11 cellular contexts compared by ENCODE assay signal in the genomic region with DNA sequence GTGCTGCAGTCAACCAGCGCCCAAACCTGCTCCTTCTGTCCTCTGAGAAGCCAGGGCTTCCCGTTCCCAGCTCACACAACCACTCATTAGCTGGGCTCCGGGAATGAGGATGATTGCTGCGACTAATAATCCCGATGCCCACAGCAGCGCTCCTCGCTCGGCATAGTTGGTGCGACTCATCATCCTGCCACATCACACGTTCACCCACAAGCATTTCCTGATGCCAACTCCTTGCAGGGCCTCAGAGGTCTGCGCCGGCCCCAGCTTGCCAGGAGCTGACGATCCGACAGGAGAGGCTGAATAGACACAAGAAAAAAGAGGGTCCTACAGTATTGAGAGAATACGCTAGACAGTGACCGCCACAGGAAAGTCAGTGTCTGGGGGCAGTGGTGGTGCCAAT. TPM values are rescaled to one million over a fixed set of nuclear protein-coding genes. Genes with fewer than 3 reads are reported as not detected.
DNase-seq lines count a peak whose midpoint lies in the region; ATAC-seq, FAIRE-seq and TF ChIP-seq lines count a peak whose summit lies in the region.
"Had no signal": no experiment of that assay in that cellular context is flagged by ENCODE, and none has a peak within 500 bp of the region (broad histone marks: within the 10 kb centered on the region; RNA-seq: fewer than 3 reads in every experiment).

No MANE protein-coding gene starts in this region.

- H4K8ac ChIP-seq in H1 (ENCODE audit: extremely low read depth, insufficient read depth, low read length), result no peak overlapping the region

- peaks cover 0 to 14% (median 0%) of the 10 kb centered on the region in 4 experiments; a peak in 2 of 8 replicates for H3K36me3 ChIP-seq in H1 (ENCODE audit: control insufficient read depth in 2 of 4, insufficient read depth in 4 of 4, low read length in 3 of 4)
- H3K36me3 ChIP-seq: neutrophil had no signal

- no peaks in the 10 kb centered on the region for H3K9me3 ChIP-seq in H1 (ENCODE audit: insufficient read depth in 2 of 2, low read depth in 1 of 2, low read length in 1 of 2)
- H3K9me3 ChIP-seq: body of pancreas, neutrophil had no signal

- no peak overlapping the region for H3K4me3 ChIP-seq in H1 (ENCODE audit: extremely low read depth in 1 of 4, insufficient read depth in 2 of 4, low read depth in 3 of 4, low read length in 4 of 4)
- H3K4me3 ChIP-seq: body of pancreas had no signal

- peak overlapping the region; percentile 98; the same call in 1 of the 2 replicates for H2AK5ac ChIP-seq in H1 (ENCODE audit: low read depth, low read length)

- no peaks in the 10 kb centered on the region for H3K23me2 ChIP-seq in H1 (ENCODE audit: low read depth, low read length)

- H3K14ac ChIP-seq in H1 (ENCODE audit: insufficient read length), result no peak overlapping the region

- H2AFZ ChIP-seq in H1 (ENCODE audit: low read length), result no peak overlapping the region

- peak overlapping the region; percentile 60 for H3K27ac ChIP-seq in H1 (ENCODE audit: low read depth, low read length)
- H3K27ac ChIP-seq: body of pancreas, neutrophil had no signal

- no peak for TF ChIP-seq EP300 in H1 (IDR thresholded peaks at IDR 0.05; ENCODE audit: borderline replicate concordance in 1 of 2, low read depth in 2 of 2, low read length in 2 of 2)

- TF ChIP-seq CTCF in H1 (IDR thresholded peaks at IDR 0.05; ENCODE audit: control extremely low read depth in 1 of 3, insufficient read depth in 1 of 3, low read depth in 1 of 3, low read length in 3 of 3), result no peak

- no peak for FAIRE-seq in H1 (lab: Jason Lieb, UNC)

- no peak overlapping the region for H3K4ac ChIP-seq in H1 (replicated peaks; ENCODE audit: insufficient read length, low read depth, low read length)

- H3K79me2 ChIP-seq in H1 (ENCODE audit: control insufficient read depth in 1 of 2, insufficient read depth in 2 of 2, low read length in 2 of 2), result peaks cover 0 to 23% of the 10 kb centered on the region in 2 experiments; a peak in 2 of 4 replicates

- H2BK5ac ChIP-seq in H1 (ENCODE audit: low read depth, low read length), result peak overlapping the region; percentile 96

- H3K27me3 ChIP-seq in H1 (replicated peaks in 1 of 4; ENCODE audit: control insufficient read depth in 3 of 4, extremely low read depth in 1 of 4, insufficient read depth in 3 of 4, low read length in 3 of 4), result no peaks in the 10 kb centered on the region
- H3K27me3 ChIP-seq: body of pancreas, neutrophil had no signal

- H4K20me1 ChIP-seq in H1 (replicated peaks in 1 of 2; ENCODE audit: control insufficient read depth in 1 of 2, insufficient read depth in 2 of 2, low read length in 2 of 2), result no peaks in the 10 kb centered on the region

- CTCF ChIA-PET in H1 (lab: Charles Lee; ENCODE audit: partially characterized antibody), result interaction anchor here (1.3 to 2.3 kb wide), 3 partner anchors 19 to 43 kb away, joined by 3 to 4 read pairs (median 3); no protein-coding TSS in a partner anchor

- DNase-seq in GM03348 (ENCODE audit: low spot score) (peak; percentile 53), RPMI7951 (ENCODE audit: low read depth) (peak; percentile 74), H1 (ENCODE audit: low read depth in 1 of 2, low spot score in 2 of 2) (no peak), posterior cingulate gyrus (peak in 6 of 10 donors; percentile 15 to 91 (median 63)), cerebellum (ENCODE audit: low spot score) (no peak), NCI-H748 treated with DMSO at 0.1 percent for 48 hours (lab: John Stamatoyannopoulos, UW) (no peak)
- DNase-seq in activated effector memory CD4-positive, alpha-beta T cell treated with anti-CD3 and anti-CD28 coated beads, Interleukin-2, amount 50 U/mL, for 16 hours, result no peak
- DNase-seq: body of pancreas, NCI-H774 had no signal

- H3K56ac ChIP-seq in H1 (replicated peaks; ENCODE audit: insufficient read length, low read depth, low read length), result no peak overlapping the region

- H2BK20ac ChIP-seq in H1 (ENCODE audit: low read length), result peak overlapping the region; percentile 97; the same call in 1 of the 2 replicates

- peak overlapping the region; percentile 13 for H4K5ac ChIP-seq in H1 (ENCODE audit: insufficient read length, low read depth, low read length)

- intact Hi-C loops in posterior cingulate gyrus (cut with DNase I), result no loop called here

- H2BK12ac ChIP-seq in H1 (ENCODE audit: low read depth, low read length), result peak overlapping the region; percentile 96; the same call in 1 of the 2 replicates

- ATAC-seq in GM18502 (IDR thresholded peaks at IDR 0.05; ENCODE audit: poor library complexity, unreplicated experiment), result no peak
- ATAC-seq: body of pancreas had no signal

- H3K18ac ChIP-seq in H1 (ENCODE audit: extremely low read depth, low read length), result peak overlapping the region; percentile 90

- no peak for TF ChIP-seq POLR2A in H1 (IDR thresholded peaks at IDR 0.05; ENCODE audit: control extremely low read depth in 1 of 2, low read depth in 2 of 2, low read length in 2 of 2)

- 95% methylated on average over 16 of the region's 16 CpGs; no CpG with 5 or more reads in 1 of the 2 experiments for WGBS in H1 (ENCODE audit: extremely low coverage in 1 of 2, insufficient coverage in 1 of 2, insufficient read length in 1 of 2, insufficient replicate concordance in 2 of 2, low coverage in 1 of 2, low lambda C conversion rate in 2 of 2, missing lambda C conversion rate in 1 of 2), 2 experiments

- H3K9ac ChIP-seq in H1 (replicated peaks in 1 of 4; ENCODE audit: extremely low read depth in 1 of 4, low read depth in 3 of 4, low read length in 3 of 4), result no peak overlapping the region

- TF ChIP-seq RAD21 in H1 (IDR thresholded peaks at IDR 0.05 in 1 of 2, conservative IDR thresholded peaks at IDR 0.05 in 1 of 2; ENCODE audit: low read depth in 2 of 2, low read length in 2 of 2), result no peak

- no peak overlapping the region for H3K23ac ChIP-seq in H1 (ENCODE audit: insufficient read length)

- no peak overlapping the region for H2BK120ac ChIP-seq in H1 (replicated peaks; ENCODE audit: low read depth, low read length)

- H3K4me2 ChIP-seq in H1 (ENCODE audit: insufficient read depth in 1 of 2, low read depth in 2 of 2, low read length in 2 of 2), result 0 out of 4 replicates have a peak overlapping the region, but pooled peaks of 1 of the 2 experiments have one; percentile 12

- H2BK15ac ChIP-seq in H1 (ENCODE audit: low read length), result 0 out of 2 replicates have a peak overlapping the region, but pooled peaks have one; percentile 81

- POLR2A ChIA-PET in H1 (lab: Charles Lee; ENCODE audit: partially characterized antibody), result interaction anchor here (5.7 to 6.9 kb wide), 2 partner anchors 9 to 15 kb away, joined by 47 to 77 read pairs; no protein-coding TSS in a partner anchor

- H3K4me1 ChIP-seq in H1 (replicated peaks in 1 of 4; ENCODE audit: control insufficient read depth in 3 of 4, insufficient read depth in 4 of 4, low read length in 3 of 4), result peaks cover 14 to 36% (median 29%) of the 10 kb centered on the region in 4 experiments
- H3K4me1 ChIP-seq: body of pancreas had no signal

- peak overlapping the region; percentile 93 for H4K91ac ChIP-seq in H1 (replicated peaks; ENCODE audit: insufficient read length, low read length)

- peaks cover 2% of the 10 kb centered on the region; the same call in 1 of the 2 replicates for H3K79me1 ChIP-seq in H1 (ENCODE audit: low read depth, low read length)

TF ChIP-seq in H1, 55 proteins besides CTCF, POLR2A, EP300 and RAD21:
- no peak for TF ChIP-seq POU5F1 (IDR thresholded peaks at IDR 0.05; ENCODE audit: low read depth, low read length)
- no peak for TF ChIP-seq RBBP5 (IDR thresholded peaks at IDR 0.05; ENCODE audit: borderline replicate concordance, low read depth, low read length)
- no peak for TF ChIP-seq SIX5 (IDR thresholded peaks at IDR 0.05; ENCODE audit: low read depth, low read length)
- no peak for TF ChIP-seq CTBP2 (IDR thresholded peaks at IDR 0.05; ENCODE audit: borderline replicate concordance, insufficient read depth, insufficient read length, low read length)
- TF ChIP-seq TCF12 (IDR thresholded peaks at IDR 0.05; ENCODE audit: low read depth, low read length), result no peak
- no peak for TF ChIP-seq KDM1A (IDR thresholded peaks at IDR 0.05; ENCODE audit: borderline replicate concordance, low read length)
- TF ChIP-seq BCL11A (IDR thresholded peaks at IDR 0.05; ENCODE audit: low read depth in 2 of 2, low read length in 2 of 2), result no peak
- no peak for TF ChIP-seq SP2 (IDR thresholded peaks at IDR 0.05; ENCODE audit: low read length)
- TF ChIP-seq BRCA1 (IDR thresholded peaks at IDR 0.05; ENCODE audit: low read depth, low read length), result no peak

RNA-seq across cellular contexts. Expression of a gene that starts 10.6 kb away (rescaled TPM):
- total RNA-seq in RPMI7951 (2014; rRNA removed; shearing (Covaris generic)), result 68.1 and 82.1 TPM in 2 replicates
- total RNA-seq in H1 (2021; fragmentation: NEBNext Ultra II Directional; extraction: Animal tissue kit (Norgen Biotek cat#: 25700)), result 244 and 247 TPM in 2 replicates
- polyA plus RNA-seq in H1 (2011; rRNA removed), result 263 and 387 TPM in 2 replicates
- polyA plus RNA-seq in H1 (2011; cell fraction: cytosol; rRNA removed), result 335 TPM
- 537 TPM for polyA plus RNA-seq in H1 (2011; cell fraction: nucleus; rRNA removed)
- 185 to 231 TPM (median 213 TPM) in 4 replicates for polyA plus RNA-seq in H1 (2012, experiment 1 of 2)
- 133 TPM for polyA plus RNA-seq in H1 (2012, experiment 2 of 2)
- 177 TPM for polyA plus RNA-seq in H1 (2013, experiment 1 of 2)
- polyA plus RNA-seq in H1 (2013, experiment 2 of 2), result 168 TPM
- polyA minus RNA-seq in H1 (2011; rRNA and poly(A)+ RNA removed), result 183 and 358 TPM in 2 replicates
- 170 TPM for polyA minus RNA-seq in H1 (2011; cell fraction: cytosol; rRNA and poly(A)+ RNA removed)
- 213 TPM for polyA minus RNA-seq in H1 (2011; cell fraction: nucleus; rRNA and poly(A)+ RNA removed)
- total RNA-seq in cerebellum, result 157 TPM

RNA-seq across cellular contexts. Expression of a gene that starts 55.0 kb away (rescaled TPM):
- total RNA-seq in RPMI7951 (2014; rRNA removed; shearing (Covaris generic)), result 33.0 and 34.7 TPM in 2 replicates
- total RNA-seq in H1 (2021; fragmentation: NEBNext Ultra II Directional; extraction: Animal tissue kit (Norgen Biotek cat#: 25700)), result 79.9 and 81.0 TPM in 2 replicates
- polyA plus RNA-seq in H1 (2011; rRNA removed), result 41.6 and 70.6 TPM in 2 replicates
- 29.5 TPM for polyA plus RNA-seq in H1 (2011; cell fraction: cytosol; rRNA removed)
- 55.9 TPM for polyA plus RNA-seq in H1 (2011; cell fraction: nucleus; rRNA removed)
- polyA plus RNA-seq in H1 (2012, experiment 1 of 2), result 34.1 to 60.3 TPM (median 56.8 TPM) in 4 replicates
- 49.3 TPM for polyA plus RNA-seq in H1 (2012, experiment 2 of 2)
- 57.6 TPM for polyA plus RNA-seq in H1 (2013, experiment 1 of 2)
- 64.6 TPM for polyA plus RNA-seq in H1 (2013, experiment 2 of 2)
- polyA minus RNA-seq in H1 (2011; rRNA and poly(A)+ RNA removed), result 31.7 and 53.2 TPM in 2 replicates
- polyA minus RNA-seq in H1 (2011; cell fraction: cytosol; rRNA and poly(A)+ RNA removed), result 60.0 TPM
- polyA minus RNA-seq in H1 (2011; cell fraction: nucleus; rRNA and poly(A)+ RNA removed), result 32.2 TPM
- 23.8 TPM for total RNA-seq in cerebellum

Comparison
In these comparisons a context has a peak if more than half of its experiments do, and no peak if none do; other contexts are left out.
1. DNase-seq: peak in GM03348 (single experiment), RPMI7951 (single experiment) and posterior cingulate gyrus (6 of 10); none in H1 (0 of 2), activated effector memory CD4-positive, alpha-beta T cell treated with anti-CD3 and anti-CD28 coated beads, Interleukin-2, amount 50 U/mL, for 16 hours (single experiment), cerebellum (single experiment) and NCI-H748 treated with DMSO at 0.1 percent for 48 hours (single experiment).